In genomic region chr4:24863799-24864198, GRCh38 we compare ENCODE assay signal across 34 cellular contexts. TPM values are rescaled to one million over a fixed set of nuclear protein-coding genes. Genes with fewer than 3 reads are reported as not detected.
"Had no signal": no experiment of that assay in that cellular context is flagged by ENCODE, and none has a peak within 500 bp of the region (broad histone marks: within the 10 kb centered on the region; RNA-seq: fewer than 3 reads in every experiment).

No MANE protein-coding gene starts in this region.

- H3K4me1 Mint-ChIP-seq: activated B cell treated with CpG ODN at 0.5 μM for 24 hours; activated CD4-positive, alpha-beta memory T cell treated with anti-CD3 and anti-CD28 coated beads, Interleukin-2, amount 10 ng/mL, durations not matched to agents 7 days and 5 days; activated CD4-positive, alpha-beta T cell treated with anti-CD3 and anti-CD28 coated beads, Interleukin-2, amount 10 ng/mL, durations not matched to agents 24 days and 14 days; activated CD8-positive, alpha-beta memory T cell treated with anti-CD3 and anti-CD28 coated beads, Interleukin-2, amount 10 ng/mL, durations not matched to agents 7 days and 5 days; activated naive CD8-positive, alpha-beta T cell treated with anti-CD3 and anti-CD28 coated beads for 36 hours; central memory CD8-positive, alpha-beta T cell had no signal

- H3K27ac ChIP-seq: ascending aorta, colonic mucosa, VCaP had no signal

- H3K4me1 ChIP-seq: colonic mucosa had no signal

- H3K27me3 ChIP-seq: ascending aorta, colonic mucosa had no signal

- DNase-seq: activated B cell treated with CpG ODN at 0.5 μM for 24 hours; activated CD4-positive, alpha-beta memory T cell treated with anti-CD3 and anti-CD28 coated beads, Interleukin-2, amount 10 ng/mL, durations not matched to agents 7 days and 5 days; activated CD4-positive, alpha-beta T cell treated with anti-CD3 and anti-CD28 coated beads for 4 hours; activated CD4-positive, alpha-beta T cell treated with anti-CD3 and anti-CD28 coated beads, Interleukin-2, amount 10 ng/mL, durations not matched to agents 24 days and 14 days; activated CD4-positive, alpha-beta T cell treated with anti-CD3 and anti-CD28 coated beads, Interleukin-2, amount 50 U/mL, for 1 hour; activated CD4-positive, alpha-beta T cell treated with anti-CD3 and anti-CD28 coated beads, Interleukin-2, amount 50 U/mL, for 4 hours; activated CD4-positive, CD25-positive, alpha-beta regulatory T cell treated with anti-CD3 and anti-CD28 coated beads, Interleukin-2, amount 50 U/mL, for 72 hours; activated CD8-positive, alpha-beta memory T cell treated with anti-CD3 and anti-CD28 coated beads for 24 hours; activated CD8-positive, alpha-beta memory T cell treated with anti-CD3 and anti-CD28 coated beads, Interleukin-2, amount 10 ng/mL, durations not matched to agents 7 days and 5 days; activated CD8-positive, alpha-beta memory T cell treated with anti-CD3 and anti-CD28 coated beads, Interleukin-2, amount 50 U/mL, for 48 hours; activated CD8-positive, alpha-beta T cell treated with anti-CD3 and anti-CD28 coated beads, Interleukin-2, amount 10 ng/mL, durations not matched to agents 7 days and 5 days; activated effector memory CD4-positive, alpha-beta T cell treated with Interleukin-2 at 50 U/mL for 16 hours; activated gamma-delta T cell treated with Interleukin-2 at 50 U/mL for 16 hours; activated naive CD4-positive, alpha-beta T cell; activated naive CD4-positive, alpha-beta T cell treated with anti-CD3 and anti-CD28 coated beads for 36 hours; activated naive CD4-positive, alpha-beta T cell treated with anti-CD3 and anti-CD28 coated beads, Interleukin-2, amount 50 U/mL, for 16 hours; activated naive CD8-positive, alpha-beta T cell treated with anti-CD3 and anti-CD28 coated beads for 36 hours; activated T-cell treated with anti-CD3 and anti-CD28 coated beads, Interleukin-2, amount 50 U/mL, for 24 hours; activated T-cell treated with anti-CD3 and anti-CD28 coated beads, Interleukin-2, amount 50 U/mL, for 48 hours; amygdala; anterior cingulate cortex; cerebellar nuclear complex; colonic mucosa; T-helper 1 cell; T-helper 2 cell; T-helper 9 cell had no signal

- ATAC-seq: activated CD8-positive, alpha-beta memory T cell treated with anti-CD3 and anti-CD28 coated beads, Interleukin-2, amount 10 ng/mL, durations not matched to agents 7 days and 5 days; activated CD8-positive, alpha-beta T cell treated with anti-CD3 and anti-CD28 coated beads, Interleukin-2, amount 10 ng/mL, durations not matched to agents 7 days and 5 days; activated naive CD4-positive, alpha-beta T cell treated with anti-CD3 and anti-CD28 coated beads, Interleukin-2, amount 50 U/mL, for 72 hours had no signal

- H3K4me3 Mint-ChIP-seq: activated B cell treated with CpG ODN at 0.5 μM for 24 hours; activated CD4-positive, alpha-beta memory T cell treated with anti-CD3 and anti-CD28 coated beads, Interleukin-2, amount 10 ng/mL, durations not matched to agents 7 days and 5 days; activated CD4-positive, alpha-beta T cell treated with anti-CD3 and anti-CD28 coated beads, Interleukin-2, amount 10 ng/mL, durations not matched to agents 24 days and 14 days; activated CD8-positive, alpha-beta memory T cell treated with anti-CD3 and anti-CD28 coated beads, Interleukin-2, amount 10 ng/mL, durations not matched to agents 7 days and 5 days; activated CD8-positive, alpha-beta T cell treated with anti-CD3 and anti-CD28 coated beads, Interleukin-2, amount 10 ng/mL, durations not matched to agents 7 days and 5 days; activated naive CD4-positive, alpha-beta T cell treated with anti-CD3 and anti-CD28 coated beads for 36 hours; activated naive CD8-positive, alpha-beta T cell treated with anti-CD3 and anti-CD28 coated beads for 36 hours; activated T-cell treated with anti-CD3 and anti-CD28 coated beads, Interleukin-2, amount 50 U/mL, for 24 hours; brain; central memory CD8-positive, alpha-beta T cell; T-helper 1 cell treated with Interleukin-12 subunit alpha and Interleukin-12 subunit beta and Interleukin-4 antibody, amounts not matched to agents 30 μg/mL and 1 μg/mL, for 36 hours; T-helper 2 cell treated with Interferon-gamma antibody and Interleukin-4, amounts not matched to agents 5 μg/mL and 100 μg/mL, for 36 hours had no signal

- H3K27ac Mint-ChIP-seq: activated B cell treated with CpG ODN at 0.5 μM for 24 hours; activated CD4-positive, alpha-beta memory T cell treated with anti-CD3 and anti-CD28 coated beads, Interleukin-2, amount 10 ng/mL, durations not matched to agents 7 days and 5 days; activated CD4-positive, alpha-beta T cell treated with anti-CD3 and anti-CD28 coated beads, Interleukin-2, amount 10 ng/mL, durations not matched to agents 24 days and 14 days; activated CD8-positive, alpha-beta memory T cell treated with anti-CD3 and anti-CD28 coated beads, Interleukin-2, amount 10 ng/mL, durations not matched to agents 7 days and 5 days; activated CD8-positive, alpha-beta T cell treated with anti-CD3 and anti-CD28 coated beads, Interleukin-2, amount 10 ng/mL, durations not matched to agents 7 days and 5 days; activated naive CD4-positive, alpha-beta T cell treated with anti-CD3 and anti-CD28 coated beads for 36 hours; activated naive CD8-positive, alpha-beta T cell treated with anti-CD3 and anti-CD28 coated beads for 36 hours; activated T-cell treated with anti-CD3 and anti-CD28 coated beads, Interleukin-2, amount 50 U/mL, for 24 hours; activated T-helper 2 cell treated with anti-CD3 and anti-CD28 coated beads, Interferon-gamma antibody, Interleukin-2, Interleukin-4, amounts not matched to agents 10 μg/mL and 5 μg/mL and 100 μg/mL, durations not matched to agents 14 hours and 24 hours and 36 hours; T-helper 1 cell treated with Interleukin-12 subunit alpha and Interleukin-12 subunit beta and Interleukin-4 antibody, amounts not matched to agents 30 μg/mL and 1 μg/mL, for 36 hours; T-helper 2 cell treated with Interferon-gamma antibody and Interleukin-4, amounts not matched to agents 5 μg/mL and 100 μg/mL, for 36 hours had no signal

- H3K36me3 ChIP-seq: colonic mucosa had no signal

- H3K36me3 Mint-ChIP-seq: activated CD8-positive, alpha-beta memory T cell treated with anti-CD3 and anti-CD28 coated beads, Interleukin-2, amount 10 ng/mL, durations not matched to agents 7 days and 5 days; activated naive CD8-positive, alpha-beta T cell treated with anti-CD3 and anti-CD28 coated beads for 36 hours had no signal

- H3K9me3 ChIP-seq: colonic mucosa had no signal

- H3K4me3 ChIP-seq: ascending aorta, colonic mucosa had no signal

- H3K27me3 Mint-ChIP-seq: activated B cell treated with CpG ODN at 0.5 μM for 24 hours; activated CD4-positive, alpha-beta memory T cell treated with anti-CD3 and anti-CD28 coated beads, Interleukin-2, amount 10 ng/mL, durations not matched to agents 7 days and 5 days; activated CD4-positive, alpha-beta T cell treated with anti-CD3 and anti-CD28 coated beads, Interleukin-2, amount 10 ng/mL, durations not matched to agents 24 days and 14 days; activated CD8-positive, alpha-beta memory T cell treated with anti-CD3 and anti-CD28 coated beads, Interleukin-2, amount 10 ng/mL, durations not matched to agents 7 days and 5 days; activated naive CD8-positive, alpha-beta T cell treated with anti-CD3 and anti-CD28 coated beads for 36 hours; activated T-cell treated with anti-CD3 and anti-CD28 coated beads, Interleukin-2, amount 50 U/mL, for 24 hours; brain had no signal

RNA-seq across cellular contexts. Expression of gene CCDC149, which starts 49.0 kb away (rescaled TPM):
- total RNA-seq: activated B cell treated with CpG ODN at 0.5 μM for 24 hours; activated CD4-positive, alpha-beta memory T cell treated with anti-CD3 and anti-CD28 coated beads, Interleukin-2, amount 10 ng/mL, durations not matched to agents 7 days and 5 days; activated CD4-positive, alpha-beta T cell treated with anti-CD3 and anti-CD28 coated beads, Interleukin-2, amount 10 ng/mL, durations not matched to agents 24 days and 14 days; activated CD8-positive, alpha-beta memory T cell treated with anti-CD3 and anti-CD28 coated beads, Interleukin-2, amount 10 ng/mL, durations not matched to agents 7 days and 5 days; activated CD8-positive, alpha-beta T cell treated with anti-CD3 and anti-CD28 coated beads, Interleukin-2, amount 10 ng/mL, durations not matched to agents 7 days and 5 days; activated naive CD4-positive, alpha-beta T cell treated with anti-CD3 and anti-CD28 coated beads for 36 hours; activated naive CD8-positive, alpha-beta T cell treated with anti-CD3 and anti-CD28 coated beads for 36 hours; activated T-helper 2 cell treated with anti-CD3 and anti-CD28 coated beads, Interferon-gamma antibody, Interleukin-2, Interleukin-4, amounts not matched to agents 10 μg/mL and 5 μg/mL and 100 μg/mL, durations not matched to agents 14 hours and 24 hours and 36 hours had no signal
